11 cellular contexts compared by ENCODE assay signal in genomic region chr2:127811922-127812321, GRCh38. TPM values are rescaled to one million over a fixed set of nuclear protein-coding genes. Genes with fewer than 3 reads are reported as not detected.
DNase-seq lines count a peak whose midpoint lies in the region; ATAC-seq and TF ChIP-seq lines count a peak whose summit lies in the region.
"Had no signal": no experiment of that assay in that cellular context is flagged by ENCODE, and none has a peak within 500 bp of the region (broad histone marks: within the 10 kb centered on the region; RNA-seq: fewer than 3 reads in every experiment).

No MANE protein-coding gene starts in this region.

- H3K9ac ChIP-seq in iPS-15b (ENCODE audit: low read depth, low read length): peak overlapping the region; percentile 41

- POLR2A ChIA-PET in activated CD4-positive, alpha-beta T cell treated with anti-CD3 and anti-CD28 coated beads, Interleukin-2, amount 10 ng/mL, durations not matched to agents 7 days and 5 days (lab: Charles Lee): no interaction called here

- no peak for TF ChIP-seq POLR2A in spleen (IDR thresholded peaks at IDR 0.05)

- 75 to 86% (median 78%) methylated on average over 13 of the region's 13 CpGs for WGBS in spleen, 5 donors

- peaks cover 15% of the 10 kb centered on the region for H3K36me3 Mint-ChIP-seq in activated CD4-positive, alpha-beta T cell treated with anti-CD3 and anti-CD28 coated beads, Interleukin-2, amount 10 ng/mL, durations not matched to agents 7 days and 5 days (ENCODE audit: low read depth)

- H3K27ac ChIP-seq in WERI-Rb-1: peak overlapping the region; percentile 96; the same call in 1 of the 2 replicates
- peak overlapping the region in 5 of 8 donors; percentile 96 to 97 (median 96) for H3K27ac ChIP-seq in spleen

- H3K4me1 ChIP-seq in iPS-15b (ENCODE audit: control insufficient read depth, insufficient read depth, low read length): peaks cover 5% of the 10 kb centered on the region
- H3K4me1 ChIP-seq in spleen: peaks cover 32 to 45% (median 36%) of the 10 kb centered on the region in 6 donors
- H3K4me1 ChIP-seq: uterus had no signal

- H3K27me3 ChIP-seq in WERI-Rb-1 (ENCODE audit: insufficient read depth, low read depth, severe bottlenecking) (no peaks in the 10 kb centered on the region), iPS-15b (ENCODE audit: control insufficient read depth, insufficient read depth, low read length) (no peaks in the 10 kb centered on the region), spleen (replicated peaks in 1 of 7) (no peaks in the 10 kb centered on the region)
- H3K27me3 ChIP-seq: uterus had no signal

- H3K27ac Mint-ChIP-seq in activated CD4-positive, alpha-beta T cell treated with anti-CD3 and anti-CD28 coated beads, Interleukin-2, amount 10 ng/mL, durations not matched to agents 7 days and 5 days: peak overlapping the region; percentile 98

- no peak for DNase-seq in activated CD4-positive, alpha-beta T cell treated with anti-CD3 and anti-CD28 coated beads, Interleukin-2, amount 10 ng/mL, durations not matched to agents 7 days and 5 days
- no peak for DNase-seq in activated CD4-positive, alpha-beta T cell treated with anti-CD3 and anti-CD28 coated beads for 1 hour
- no peak for DNase-seq in WERI-Rb-1
- DNase-seq in spleen: no peak
- no peak for DNase-seq in stimulated activated CD8-positive, alpha-beta memory T cell treated with anti-CD3 and anti-CD28 coated beads, Interleukin-4, amount 100 ng/mL, for 48 hours
- DNase-seq: retina, T1000, uterus had no signal

- ATAC-seq in HG02763 (IDR thresholded peaks at IDR 0.05; ENCODE audit: unreplicated experiment) (no peak), HG03139 (IDR thresholded peaks at IDR 0.05; ENCODE audit: unreplicated experiment) (no peak)

- CTCF ChIA-PET in activated CD4-positive, alpha-beta T cell treated with anti-CD3 and anti-CD28 coated beads, Interleukin-2, amount 10 ng/mL, durations not matched to agents 7 days and 5 days (lab: Charles Lee): interaction anchor here (1.7 kb wide), 1 partner anchor 9 kb away, joined by 7 read pairs; no protein-coding TSS in a partner anchor

- H3K9me3 Mint-ChIP-seq in activated CD4-positive, alpha-beta T cell treated with anti-CD3 and anti-CD28 coated beads, Interleukin-2, amount 10 ng/mL, durations not matched to agents 7 days and 5 days: no peaks in the 10 kb centered on the region

- H3K4me3 Mint-ChIP-seq in activated CD4-positive, alpha-beta T cell treated with anti-CD3 and anti-CD28 coated beads, Interleukin-2, amount 10 ng/mL, durations not matched to agents 7 days and 5 days: peak overlapping the region; percentile 86

- H3K4me1 Mint-ChIP-seq in activated CD4-positive, alpha-beta T cell treated with anti-CD3 and anti-CD28 coated beads, Interleukin-2, amount 10 ng/mL, durations not matched to agents 7 days and 5 days: peaks cover 39% of the 10 kb centered on the region

- intact Hi-C loops in spleen (cut with DNase I; ENCODE audit: low total_unique reads): no loop called here

- peaks cover 4% of the 10 kb centered on the region for H3K27me3 Mint-ChIP-seq in activated CD4-positive, alpha-beta T cell treated with anti-CD3 and anti-CD28 coated beads, Interleukin-2, amount 10 ng/mL, durations not matched to agents 7 days and 5 days

- peaks cover 7% of the 10 kb centered on the region for H3K36me3 ChIP-seq in WERI-Rb-1
- no peaks in the 10 kb centered on the region for H3K36me3 ChIP-seq in iPS-15b (ENCODE audit: control insufficient read depth, insufficient read depth, low read length)
- no peaks in the 10 kb centered on the region for H3K36me3 ChIP-seq in spleen
- H3K36me3 ChIP-seq: uterus had no signal

- TF ChIP-seq CTCF in WERI-Rb-1 (IDR thresholded peaks at IDR 0.05; ENCODE audit: low read depth, low read length) (no peak), spleen (IDR thresholded peaks at IDR 0.05 in 8 of 11, conservative IDR thresholded peaks at IDR 0.05 in 3 of 11) (no peak)

- H3K9me3 ChIP-seq in WERI-Rb-1 (ENCODE audit: severe bottlenecking) (no peaks in the 10 kb centered on the region), iPS-15b (ENCODE audit: control insufficient read depth, insufficient read depth, low read length) (no peaks in the 10 kb centered on the region), spleen (no peaks in the 10 kb centered on the region)
- H3K9me3 ChIP-seq: uterus had no signal

- H3K4me3 ChIP-seq in WERI-Rb-1 (ENCODE audit: low read depth, low read length) (no peak overlapping the region), iPS-15b (ENCODE audit: low read depth, low read length) (peak overlapping the region; percentile 93), spleen (peak overlapping the region in 7 of 8 donors; percentile 54 to 95 (median 82))

RNA-seq across cellular contexts. Expression of gene WDR33, which starts 1.0 kb away (rescaled TPM):
- total RNA-seq in activated CD4-positive, alpha-beta T cell treated with anti-CD3 and anti-CD28 coated beads, Interleukin-2, amount 10 ng/mL, durations not matched to agents 7 days and 5 days: 10 to 100 TPM; 58.7 to 69.0 TPM
- 10 to 100 TPM; 56.6 to 85.3 (median 64.1) TPM for total RNA-seq in spleen
- 10 to 100 TPM; 15.4 to 18.4 (median 17.5) TPM for polyA plus RNA-seq in spleen

RNA-seq across cellular contexts. Expression of gene POLR2D, which starts 46.0 kb away (rescaled TPM):
- total RNA-seq in activated CD4-positive, alpha-beta T cell treated with anti-CD3 and anti-CD28 coated beads, Interleukin-2, amount 10 ng/mL, durations not matched to agents 7 days and 5 days: 10 to 100 TPM; 46.3 to 52.3 TPM
- total RNA-seq in spleen: 10 to 100 TPM; 16.1 to 29.8 (median 25.6) TPM
- polyA plus RNA-seq in spleen: 10 to 100 TPM; 11.4 to 16.0 (median 13.4) TPM
